ENCODE assay signal across 8 cellular contexts in genomic region chr3:99817047-99817436, GRCh38. TPM values are rescaled to one million over a fixed set of nuclear protein-coding genes. Genes with fewer than 3 reads are reported as not detected.
DNase-seq lines count a peak whose midpoint lies in the region; FAIRE-seq and TF ChIP-seq lines count a peak whose summit lies in the region.

No MANE protein-coding gene starts in this region.

- CTCF ChIA-PET in Caco-2 (lab: Charles Lee), result no interaction called here

- H3K4me1 ChIP-seq in Caco-2, result no peaks in the 10 kb centered on the region; the same call in 1 of the 2 replicates
- peaks cover 6% of the 10 kb centered on the region for H3K4me1 ChIP-seq in astrocyte (ENCODE audit: insufficient read depth, low read length)
- peaks cover 0 to 13% of the 10 kb centered on the region in 2 donors for H3K4me1 ChIP-seq in kidney (ENCODE audit: control insufficient read depth in 1 of 2, insufficient read depth in 1 of 2, low read depth in 1 of 2, low read length in 2 of 2)

- H3K9me3 Mint-ChIP-seq in Caco-2 (ENCODE audit: unreplicated experiment), result no peaks in the 10 kb centered on the region
- no peaks in the 10 kb centered on the region for H3K9me3 Mint-ChIP-seq in astrocyte (ENCODE audit: unreplicated experiment)

- H3K27me3 Mint-ChIP-seq in Caco-2 (ENCODE audit: insufficient read depth, unreplicated experiment) (no peaks in the 10 kb centered on the region), astrocyte (ENCODE audit: low read depth, unreplicated experiment) (peaks cover 9% of the 10 kb centered on the region)

- peak overlapping the region; percentile 99 for H3K27ac Mint-ChIP-seq in Caco-2 (ENCODE audit: unreplicated experiment)
- H3K27ac Mint-ChIP-seq in astrocyte (ENCODE audit: unreplicated experiment), result peak overlapping the region; percentile 99

- peak overlapping the region; percentile 84 for H3K4me2 ChIP-seq in astrocyte (ENCODE audit: low read length)

- peaks cover 6% of the 10 kb centered on the region for H3K36me3 Mint-ChIP-seq in Caco-2 (ENCODE audit: insufficient read depth, unreplicated experiment)
- peaks cover 5% of the 10 kb centered on the region for H3K36me3 Mint-ChIP-seq in astrocyte (ENCODE audit: low read depth, unreplicated experiment)

- H3K9ac ChIP-seq in astrocyte (ENCODE audit: low read length), result peak overlapping the region; percentile 86
- H3K9ac ChIP-seq in kidney (ENCODE audit: low read length in 2 of 2), result peak overlapping the region; percentile 74 to 86

- peak overlapping the region; percentile 74 for H3K27ac ChIP-seq in KOPT-K1 (ENCODE audit: low read depth, low read length, poor library complexity, severe bottlenecking)
- peak overlapping the region; percentile 93 for H3K27ac ChIP-seq in astrocyte (ENCODE audit: low read depth, low read length)
- H3K27ac ChIP-seq in kidney (ENCODE audit: low read depth in 2 of 2, low read length in 2 of 2), result peak overlapping the region; percentile 78 to 95
- peak overlapping the region; percentile 76 for H3K27ac ChIP-seq in substantia nigra (ENCODE audit: low read depth, low read length, poor library complexity, severe bottlenecking)

- TSS peak; percentile 77 for BruUV-seq in Caco-2 (replicated peaks; lab: Mats Ljungman, UMichigan)

- POLR2A ChIA-PET in Caco-2 (lab: Charles Lee), result interaction anchor here (0.7 to 1.0 kb wide), 2 partner anchors 230 to 444 kb away, joined by 3 to 4 read pairs; partner anchors contain the start of gene TBC1D23

- TF ChIP-seq CTCF in Caco-2 (IDR thresholded peaks at IDR 0.05; ENCODE audit: insufficient read depth in 1 of 2, low read depth in 1 of 2, low read length in 1 of 2, severe bottlenecking in 1 of 2, unreplicated experiment in 1 of 2) (no peak), astrocyte (IDR thresholded peaks at IDR 0.05; ENCODE audit: insufficient read depth, low read depth, low read length) (no peak), kidney (IDR thresholded peaks at IDR 0.05; ENCODE audit: borderline replicate concordance, extremely low read depth, insufficient read depth) (no peak), GM10266 (IDR thresholded peaks at IDR 0.05; ENCODE audit: control insufficient read depth, insufficient read depth, low read depth, missing control alignments) (no peak)

- peaks cover 28% of the 10 kb centered on the region for H3K79me2 ChIP-seq in astrocyte (ENCODE audit: insufficient read depth, low read length)

- H3K4me3 ChIP-seq in Caco-2 (ENCODE audit: low read depth, low read length) (peak overlapping the region; percentile 68), astrocyte (ENCODE audit: insufficient read depth, low read depth, low read length) (peak overlapping the region; percentile 72), kidney (ENCODE audit: low read length in 2 of 2) (peak overlapping the region; percentile 88 to 96)

- no peak for FAIRE-seq in astrocyte (lab: Jason Lieb, UNC)
- FAIRE-seq in kidney (lab: Jason Lieb, UNC), result no peak

- H3K36me3 ChIP-seq in Caco-2 (ENCODE audit: control insufficient read depth, insufficient read depth, low read length) (no peaks in the 10 kb centered on the region), KOPT-K1 (ENCODE audit: insufficient read depth, low read length) (no peaks in the 10 kb centered on the region; the same call in 1 of the 2 replicates), astrocyte (ENCODE audit: insufficient read depth, low read length) (no peaks in the 10 kb centered on the region), kidney (ENCODE audit: control insufficient read depth in 1 of 2, insufficient read depth in 2 of 2, low read length in 2 of 2) (no peaks in the 10 kb centered on the region)

- peak overlapping the region; percentile 93 for H2AFZ ChIP-seq in astrocyte (ENCODE audit: low read depth, low read length)

- H3K4me3 Mint-ChIP-seq in Caco-2 (ENCODE audit: unreplicated experiment) (peak overlapping the region; percentile 97), astrocyte (ENCODE audit: unreplicated experiment) (peak overlapping the region; percentile 97)

- peak in 1 of 2 experiments; percentile 13 for DNase-seq in Caco-2
- DNase-seq in astrocyte (ENCODE audit: low read depth), result no peak
- no peak for DNase-seq in kidney
- peak in 4 of 49 donors; percentile 14 to 68 (median 26) for DNase-seq in substantia nigra (lab: John Stamatoyannopoulos, UW)
- no peak for DNase-seq in NCI-H69 (lab: John Stamatoyannopoulos, UW)
- DNase-seq in GM10266 (ENCODE audit: extremely low spot score), result no peak
- no peak for DNase-seq in GM19240 (ENCODE audit: insufficient read length, low spot score)

- no peaks in the 10 kb centered on the region for H3K9me3 ChIP-seq in Caco-2
- peaks cover 9% of the 10 kb centered on the region for H3K9me3 ChIP-seq in KOPT-K1 (ENCODE audit: insufficient read depth, low read length, poor library complexity, severe bottlenecking)
- no peaks in the 10 kb centered on the region for H3K9me3 ChIP-seq in astrocyte (ENCODE audit: insufficient read depth, low read depth, low read length)
- H3K9me3 ChIP-seq in kidney (ENCODE audit: control insufficient read depth in 1 of 2, low read length in 2 of 2), result no peaks in the 10 kb centered on the region

- H3K4me1 Mint-ChIP-seq in Caco-2 (ENCODE audit: low read depth, unreplicated experiment) (no peaks in the 10 kb centered on the region), astrocyte (ENCODE audit: low read depth, unreplicated experiment) (peaks cover 10% of the 10 kb centered on the region)

- H4K20me1 ChIP-seq in astrocyte (ENCODE audit: insufficient read depth, low read length), result no peaks in the 10 kb centered on the region

- no peaks in the 10 kb centered on the region for H3K27me3 ChIP-seq in Caco-2 (replicated peaks; ENCODE audit: control insufficient read depth, insufficient read depth, low read length)
- no peaks in the 10 kb centered on the region for H3K27me3 ChIP-seq in astrocyte (ENCODE audit: insufficient read depth, low read length)

- intact Hi-C loops in Caco-2 (cut with micrococcal nuclease; ENCODE audit: unreplicated experiment) (loop anchor here (5.0 kb wide), 1 partner anchor 585 kb away; the partner anchor contains the start of genes LNP1 and TOMM70), kidney (cut with DNase I) (no loop called here)

RNA-seq across cellular contexts. Expression of gene CMSS1, which starts 0.6 kb away (rescaled TPM):
- total RNA-seq in Caco-2 (2022) (36.3 and 54.4 TPM in 2 replicates), astrocyte (11.0 and 12.5 TPM in 2 replicates), kidney (27.0 TPM)
- 26.4 TPM for polyA plus RNA-seq in kidney (ENCODE audit: insufficient read depth, low read depth, low replicate concordance)
